In genomic region chr17:67575325-67575724, GRCh38 we compare ENCODE assay signal across 10 cellular contexts.
DNase-seq lines count a peak whose midpoint lies in the region; ATAC-seq, FAIRE-seq and TF ChIP-seq lines count a peak whose summit lies in the region.
"Had no signal": no experiment of that assay in that cellular context is flagged by ENCODE, and none has a peak within 500 bp of the region (broad histone marks: within the 10 kb centered on the region; RNA-seq: fewer than 3 reads in every experiment).

No MANE protein-coding gene starts in this region.

- H3K4me3 Mint-ChIP-seq in effector memory CD8-positive, alpha-beta T cell: no peak overlapping the region

- TF ChIP-seq CTCF in thyroid gland (IDR thresholded peaks at IDR 0.05): no peak

- FAIRE-seq in HTR-8/SVneo (lab: Jason Lieb, UNC): no peak

- intact Hi-C loops in thyroid gland (cut with DNase I): no loop called here
- intact Hi-C loops in left cardiac atrium (cut with DNase I): loop anchor here in 1 of 2 donors (10.0 kb wide), 1 partner anchor 99 kb away; no protein-coding TSS in a partner anchor

- H3K27ac ChIP-seq in thyroid gland: no peak overlapping the region
- H3K27ac ChIP-seq: C4-2B had no signal

- TF ChIP-seq POLR2A in thyroid gland (IDR thresholded peaks at IDR 0.05): no peak

- no peaks in the 10 kb centered on the region for H3K9me3 ChIP-seq in thyroid gland

- 70 to 79% methylated on average over 13 of the region's 13 CpGs for WGBS in thyroid gland, 2 donors

- ATAC-seq in GM19324 (IDR thresholded peaks at IDR 0.05; ENCODE audit: low FRiP score, unreplicated experiment) (peak; percentile 29), left cardiac atrium (no peak)
- ATAC-seq in effector memory CD8-positive, alpha-beta T cell (replicated peaks): no peak

- H3K27ac Mint-ChIP-seq in effector memory CD8-positive, alpha-beta T cell: peak overlapping the region; percentile 51 to 90

- H3K4me1 ChIP-seq in thyroid gland: no peaks in the 10 kb centered on the region

- H3K27me3 Mint-ChIP-seq in effector memory CD8-positive, alpha-beta T cell: no peaks in the 10 kb centered on the region
- H3K27me3 Mint-ChIP-seq: naive B cell had no signal

- DNase-seq in COR-L47 (lab: John Stamatoyannopoulos, UW) (peak; percentile 67), NCI-H1694 (lab: John Stamatoyannopoulos, UW) (peak; percentile 15), HTR-8/SVneo (ENCODE audit: insufficient read length, low spot score) (no peak), thyroid gland (no peak), left cardiac atrium (no peak)
- no peak for DNase-seq in effector memory CD8-positive, alpha-beta T cell
- no peak for DNase-seq in stimulated activated naive CD4-positive, alpha-beta T cell (lab: John Stamatoyannopoulos, UW)
- DNase-seq: naive B cell had no signal

- no peaks in the 10 kb centered on the region for H3K36me3 ChIP-seq in thyroid gland

- H3K9me3 Mint-ChIP-seq in effector memory CD8-positive, alpha-beta T cell: no peaks in the 10 kb centered on the region
- H3K9me3 Mint-ChIP-seq: naive B cell had no signal

- H3K4me3 ChIP-seq in thyroid gland (replicated peaks in 1 of 3): no peak overlapping the region

- H3K36me3 Mint-ChIP-seq in effector memory CD8-positive, alpha-beta T cell (ENCODE audit: insufficient read depth): peaks cover 39% of the 10 kb centered on the region
- H3K36me3 Mint-ChIP-seq: naive B cell had no signal

- no peaks in the 10 kb centered on the region for H3K27me3 ChIP-seq in thyroid gland

- H3K4me1 Mint-ChIP-seq in effector memory CD8-positive, alpha-beta T cell (ENCODE audit: low read depth in 2 of 2): peaks cover 13 to 43% of the 10 kb centered on the region in 2 donors

Comparison
In these comparisons a context has a peak if more than half of its experiments do, and no peak if none do; other contexts are left out.
1. DNase-seq: peak in COR-L47 (single experiment) and NCI-H1694 (single experiment); none in effector memory CD8-positive, alpha-beta T cell (0 of 3), HTR-8/SVneo (single experiment), thyroid gland (0 of 2), stimulated activated naive CD4-positive, alpha-beta T cell (0 of 6) and left cardiac atrium (single experiment).